1 cellular context compared by ENCODE assay signal in the genomic region with DNA sequence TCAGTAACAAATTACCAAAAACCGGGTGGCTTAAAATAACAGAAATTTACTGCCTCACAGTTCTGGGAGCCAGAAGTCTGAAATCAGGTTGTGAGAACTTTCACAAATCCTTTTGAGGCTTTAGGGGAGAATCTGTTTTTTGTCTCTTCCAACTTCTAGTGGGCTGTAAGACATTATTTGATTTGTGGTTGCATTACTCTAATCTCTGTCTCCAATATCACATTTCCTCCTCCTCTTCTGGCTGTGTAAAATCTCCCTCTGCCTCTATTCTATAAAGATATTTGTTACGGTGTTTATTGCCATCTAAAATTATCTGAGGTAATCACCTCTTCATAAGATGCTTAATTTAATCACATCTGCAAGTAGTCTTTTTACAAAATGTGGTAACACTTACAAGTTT.
TF ChIP-seq lines count a peak whose summit lies in the region.

No MANE protein-coding gene starts in this region.

TF ChIP-seq in SK-N-SH treated with all-trans-retinoic acid at 6 μM for 48 hours, 23 proteins besides CTCF, POLR2A, EP300 and RAD21 (continued from another document):
- TF ChIP-seq TCF4 (CRISPR knock-in tag; IDR thresholded peaks at IDR 0.05; ENCODE audit: borderline replicate concordance), result peak; percentile 73
TF ChIP-seq in SK-N-SH treated with all-trans-retinoic acid at 6 μM for 48 hours: peak in this region for 9.
